ENCODE assay signal across 14 cellular contexts in genomic region chrX:115372026-115372610, GRCh38.
A peak's percentile ranks its signal among the peaks of the same experiment; 100 is the strongest.
DNase-seq lines count a peak whose midpoint lies in the region; ATAC-seq and TF ChIP-seq lines count a peak whose summit lies in the region.
"Had no signal": no experiment of that assay in that cellular context is flagged by ENCODE, and none has a peak within 500 bp of the region (broad histone marks: within the 10 kb centered on the region; RNA-seq: fewer than 3 reads in every experiment).

No MANE protein-coding gene starts in this region.

- H3K36me3 ChIP-seq in GM23338 (ENCODE audit: insufficient read depth) = no peaks in the 10 kb centered on the region
- H3K36me3 ChIP-seq: heart left ventricle, thoracic aorta had no signal

- peak; percentile 46 for DNase-seq in GM23338 (ENCODE audit: low spot score)
- DNase-seq in RPMI7951 (ENCODE audit: low read depth) = peak; percentile 60
- peak; percentile 76 for DNase-seq in fibroblast of the aortic adventitia (ENCODE audit: low read depth)
- no peak for DNase-seq in omental fat pad (ENCODE audit: low spot score)
- no peak for DNase-seq in GM10266 (ENCODE audit: extremely low spot score)
- DNase-seq in stimulated activated naive CD8-positive, alpha-beta T cell treated with anti-CD3 and anti-CD28 coated beads, Interleukin-15, Interleukin-2, amounts not matched to agents 100 U/mL and 50 U/mL, for 24 hours = no peak
- DNase-seq: activated effector memory CD4-positive, alpha-beta T cell treated with Interleukin-2 at 50 U/mL for 16 hours; heart left ventricle; Kasumi-1; stimulated activated CD4-positive, alpha-beta T cell treated with anti-CD3 and anti-CD28 coated beads, Interleukin-12 subunit alpha, Interleukin-12 subunit beta, amount 100 ng/mL, for 4 hours had no signal

- H3K4me1 ChIP-seq in GM23338 (ENCODE audit: insufficient read depth) = peaks cover 15% of the 10 kb centered on the region; the same call in 1 of the 2 replicates

- no peaks in the 10 kb centered on the region for H3K27me3 Mint-ChIP-seq in GM23338 (ENCODE audit: insufficient read depth, low read depth, poor library complexity)

- peak overlapping the region; percentile 74; the same call in 1 of the 2 replicates for H3K27ac Mint-ChIP-seq in GM23338
- H3K27ac Mint-ChIP-seq: T-helper 1 cell treated with Interleukin-12 subunit alpha and Interleukin-12 subunit beta and Interleukin-4 antibody, amounts not matched to agents 30 μg/mL and 1 μg/mL, for 36 hours had no signal

- no peaks in the 10 kb centered on the region for H3K79me2 ChIP-seq in GM23338 (replicated peaks; ENCODE audit: insufficient read depth)

- no peak overlapping the region for H2AFZ ChIP-seq in GM23338

- ATAC-seq in GM23338 (peak; percentile 92), omental fat pad (ENCODE audit: low FRiP score) (peak; percentile 64), HG03439 (IDR thresholded peaks at IDR 0.05; ENCODE audit: unreplicated experiment) (no peak), HG03432 (IDR thresholded peaks at IDR 0.05; ENCODE audit: unreplicated experiment) (no peak)
- no peak for ATAC-seq in stimulated activated naive CD8-positive, alpha-beta T cell treated with anti-CD3 and anti-CD28 coated beads, Interleukin-15, Interleukin-2, amounts not matched to agents 100 U/mL and 50 U/mL, for 24 hours

- H3K9me2 ChIP-seq in GM23338 (ENCODE audit: insufficient read depth) = no peaks in the 10 kb centered on the region

- no peak overlapping the region for H3K4me3 Mint-ChIP-seq in GM23338
- H3K4me3 Mint-ChIP-seq: T-helper 1 cell treated with Interleukin-12 subunit alpha and Interleukin-12 subunit beta and Interleukin-4 antibody, amounts not matched to agents 30 μg/mL and 1 μg/mL, for 36 hours had no signal

- H3K27ac ChIP-seq in GM23338 (ENCODE audit: low read depth) = no peak overlapping the region
- H3K27ac ChIP-seq: heart left ventricle had no signal

- no peaks in the 10 kb centered on the region for H3K27me3 ChIP-seq in GM23338 (ENCODE audit: insufficient read depth)

- H3K4me3 ChIP-seq in GM23338 = no peak overlapping the region
- no peak overlapping the region for H3K4me3 ChIP-seq in fibroblast of the aortic adventitia (ENCODE audit: low read depth, low read length)
- H3K4me3 ChIP-seq: heart left ventricle, thoracic aorta had no signal

- H4K20me1 ChIP-seq in GM23338 (replicated peaks; ENCODE audit: insufficient read depth) = no peaks in the 10 kb centered on the region

- H3K4me2 ChIP-seq in GM23338 = 0 out of 2 replicates have a peak overlapping the region, but pooled peaks have one; percentile 7

- H3F3A ChIP-seq in GM23338 (replicated peaks; ENCODE audit: low read depth) = no peaks in the 10 kb centered on the region

- peaks cover 21% of the 10 kb centered on the region for H3K4me1 Mint-ChIP-seq in GM23338

- TF ChIP-seq CTCF in GM23338 (conservative IDR thresholded peaks at IDR 0.05; ENCODE audit: low read depth in 2 of 2) = no peak
- TF ChIP-seq CTCF in fibroblast of the aortic adventitia (IDR thresholded peaks at IDR 0.05; ENCODE audit: insufficient read depth, low read length) = no peak
- TF ChIP-seq CTCF in omental fat pad (IDR thresholded peaks at IDR 0.05) = no peak
- TF ChIP-seq CTCF in GM10266 (IDR thresholded peaks at IDR 0.05; ENCODE audit: control insufficient read depth, insufficient read depth, low read depth, missing control alignments) = no peak

- no peaks in the 10 kb centered on the region for H3K9me3 Mint-ChIP-seq in GM23338
- H3K9me3 Mint-ChIP-seq: T-helper 1 cell treated with Interleukin-12 subunit alpha and Interleukin-12 subunit beta and Interleukin-4 antibody, amounts not matched to agents 30 μg/mL and 1 μg/mL, for 36 hours had no signal

- no peaks in the 10 kb centered on the region for H3K36me3 Mint-ChIP-seq in GM23338 (ENCODE audit: low read depth)

TF ChIP-seq in GM23338, 12 proteins besides CTCF, POLR2A, EP300 and RAD21:
- TF ChIP-seq CREB1 (CRISPR knock-in tag; IDR thresholded peaks at IDR 0.05; ENCODE audit: low read depth) (no peak), STAT1 (IDR thresholded peaks at IDR 0.05; ENCODE audit: unreplicated experiment) (no peak), EZH2phosphoT487 (IDR thresholded peaks at IDR 0.05; ENCODE audit: unreplicated experiment) (no peak), ETS1 (IDR thresholded peaks at IDR 0.05) (no peak), JUNB (IDR thresholded peaks at IDR 0.05; ENCODE audit: unreplicated experiment) (no peak), POLR2AphosphoS5 (IDR thresholded peaks at IDR 0.05; ENCODE audit: low read depth) (no peak), NANOG (IDR thresholded peaks at IDR 0.05; ENCODE audit: borderline replicate concordance) (no peak), EZH2 (IDR thresholded peaks at IDR 0.05; ENCODE audit: low read depth, unreplicated experiment) (no peak), ZNF114 (CRISPR knock-in tag; IDR thresholded peaks at IDR 0.05) (no peak)

Comparison
In these comparisons a context has a peak if more than half of its experiments do, and no peak if none do; other contexts are left out.
1. ATAC-seq: peak in GM23338 (single experiment) and omental fat pad (single experiment); none in stimulated activated naive CD8-positive, alpha-beta T cell treated with anti-CD3 and anti-CD28 coated beads, Interleukin-15, Interleukin-2, amounts not matched to agents 100 U/mL and 50 U/mL, for 24 hours (single experiment), HG03439 (single experiment) and HG03432 (single experiment).
2. DNase-seq: peak in GM23338 (single experiment), RPMI7951 (single experiment) and fibroblast of the aortic adventitia (single experiment); none in omental fat pad (single experiment), GM10266 (single experiment) and stimulated activated naive CD8-positive, alpha-beta T cell treated with anti-CD3 and anti-CD28 coated beads, Interleukin-15, Interleukin-2, amounts not matched to agents 100 U/mL and 50 U/mL, for 24 hours (single experiment).